In genomic region chr21:29648710-29649240, GRCh38 we compare ENCODE assay signal across 1 cellular context.
A peak's percentile ranks its signal among the peaks of the same experiment; 100 is the strongest.
TF ChIP-seq lines count a peak whose summit lies in the region.

No MANE protein-coding gene starts in this region.

TF ChIP-seq in K562, 482 proteins besides CTCF, POLR2A, EP300 and RAD21 (continued from another document and continues in another):
- TF ChIP-seq THAP12 (CRISPR knock-in tag; IDR thresholded peaks at IDR 0.05), result no peak
- TF ChIP-seq CCAR2 (IDR thresholded peaks at IDR 0.05; ENCODE audit: low read depth, low read length), result no peak
- TF ChIP-seq NBN (IDR thresholded peaks at IDR 0.05; ENCODE audit: low read depth), result no peak
- no peak; the same call in 1 of the 2 replicates for TF ChIP-seq PTTG1 (tag; IDR thresholded peaks at IDR 0.05; ENCODE audit: low read depth)
- no peak for TF ChIP-seq CREB5 (CRISPR knock-in tag; IDR thresholded peaks at IDR 0.05)
- no peak for TF ChIP-seq SIRT6 (IDR thresholded peaks at IDR 0.05; ENCODE audit: low read depth, low read length)
- TF ChIP-seq ZNF431 (CRISPR knock-in tag; IDR thresholded peaks at IDR 0.05), result no peak
- no peak for TF ChIP-seq PRDM10 (IDR thresholded peaks at IDR 0.05; ENCODE audit: partially characterized antibody)
- TF ChIP-seq ZNF184 (CRISPR knock-in tag; IDR thresholded peaks at IDR 0.05), result no peak
- TF ChIP-seq TCFL5 (CRISPR knock-in tag; conservative IDR thresholded peaks at IDR 0.05), result no peak
- no peak for TF ChIP-seq FIP1L1 (IDR thresholded peaks at IDR 0.05; ENCODE audit: low read depth, low read length, poor library complexity, severe bottlenecking)
- TF ChIP-seq ZBTB17 (CRISPR knock-in tag; IDR thresholded peaks at IDR 0.05), result peak; percentile 13; the same call in 1 of the 2 replicates
- TF ChIP-seq MNT (conservative IDR thresholded peaks at IDR 0.05), result no peak
- TF ChIP-seq POU5F1 (IDR thresholded peaks at IDR 0.05; ENCODE audit: borderline replicate concordance, low read depth, low read length, partially characterized antibody), result no peak
- TF ChIP-seq ATF6 (CRISPR knock-in tag; IDR thresholded peaks at IDR 0.05), result no peak
- no peak for TF ChIP-seq FOS (IDR thresholded peaks at IDR 0.05; ENCODE audit: extremely low read depth, insufficient read length)
- TF ChIP-seq TFE3 (CRISPR knock-in tag; IDR thresholded peaks at IDR 0.05), result no peak
- no peak for TF ChIP-seq FOXP4 (CRISPR knock-in tag; IDR thresholded peaks at IDR 0.05; ENCODE audit: borderline replicate concordance)
- TF ChIP-seq CBX8 (IDR thresholded peaks at IDR 0.05; ENCODE audit: borderline replicate concordance, extremely low read depth, low read depth, low read length, poor library complexity, severe bottlenecking), result no peak
- no peak for TF ChIP-seq ZNF239 (CRISPR knock-in tag; IDR thresholded peaks at IDR 0.05)
- no peak for TF ChIP-seq TARDBP (IDR thresholded peaks at IDR 0.05)
- no peak for TF ChIP-seq MIER1 (IDR thresholded peaks at IDR 0.05; ENCODE audit: low read depth)
- no peak for TF ChIP-seq BRD9 (IDR thresholded peaks at IDR 0.05; ENCODE audit: low read depth, partially characterized antibody)
- no peak for TF ChIP-seq ZNF217 (CRISPR knock-in tag; IDR thresholded peaks at IDR 0.05)
- no peak for TF ChIP-seq ZNF212 (CRISPR knock-in tag; IDR thresholded peaks at IDR 0.05)
- no peak for TF ChIP-seq SMARCB1 (IDR thresholded peaks at IDR 0.05; ENCODE audit: insufficient read length, low read depth)
- TF ChIP-seq CBFA2T2 (conservative IDR thresholded peaks at IDR 0.05), result no peak
- no peak for TF ChIP-seq POLR2B (IDR thresholded peaks at IDR 0.05; ENCODE audit: low read depth, partially characterized antibody)
- TF ChIP-seq COPS2 (conservative IDR thresholded peaks at IDR 0.05), result no peak
- TF ChIP-seq DDX20 (tag; IDR thresholded peaks at IDR 0.05; ENCODE audit: low read depth), result peak; percentile 48
- TF ChIP-seq JUND (IDR thresholded peaks at IDR 0.05; ENCODE audit: borderline replicate concordance, low read depth, low read length), result no peak
- TF ChIP-seq JUND (tag; IDR thresholded peaks at IDR 0.05; ENCODE audit: borderline replicate concordance, low read depth, low read length), result peak; percentile 23; the same call in 1 of the 3 replicates
- no peak for TF ChIP-seq SP2 (IDR thresholded peaks at IDR 0.05; ENCODE audit: extremely low read depth, low read depth, low read length, poor library complexity, severe bottlenecking)
- TF ChIP-seq DNMT1 (IDR thresholded peaks at IDR 0.05), result no peak
- no peak for TF ChIP-seq POLR3A (IDR thresholded peaks at IDR 0.05; ENCODE audit: borderline replicate concordance, extremely low read depth, insufficient read depth, insufficient read length)
- TF ChIP-seq E2F6 (IDR thresholded peaks at IDR 0.05; ENCODE audit: borderline replicate concordance in 1 of 2, extremely low read depth in 1 of 2, insufficient read depth in 1 of 2, insufficient read length in 1 of 2, low read depth in 1 of 2, low read length in 1 of 2, poor library complexity in 1 of 2, severe bottlenecking in 1 of 2), result no peak
- TF ChIP-seq JUN (IDR thresholded peaks at IDR 0.05; ENCODE audit: borderline replicate concordance, low read depth, low read length), result no peak
- TF ChIP-seq JUN (CRISPR knock-in tag; IDR thresholded peaks at IDR 0.05; ENCODE audit: borderline replicate concordance), result no peak
- TF ChIP-seq ELK1 (CRISPR knock-in tag; IDR thresholded peaks at IDR 0.05), result no peak
- TF ChIP-seq NR4A1 (CRISPR knock-in tag; IDR thresholded peaks at IDR 0.05), result peak; percentile 81; the same call in 1 of the 2 replicates
- TF ChIP-seq NR4A1 (tag; IDR thresholded peaks at IDR 0.05), result peak; percentile 89; the same call in 1 of the 2 replicates
- no peak for TF ChIP-seq ZNF324 (CRISPR knock-in tag; IDR thresholded peaks at IDR 0.05)
- TF ChIP-seq HDAC1 (IDR thresholded peaks at IDR 0.05), result no peak
- TF ChIP-seq BMI1 (IDR thresholded peaks at IDR 0.05; ENCODE audit: low read length), result no peak
- no peak for TF ChIP-seq ZFP30 (CRISPR knock-in tag; IDR thresholded peaks at IDR 0.05; ENCODE audit: borderline replicate concordance)
- TF ChIP-seq ZBTB26 (CRISPR knock-in tag; IDR thresholded peaks at IDR 0.05), result no peak
